17 cellular contexts compared by ENCODE assay signal in the genomic region with DNA sequence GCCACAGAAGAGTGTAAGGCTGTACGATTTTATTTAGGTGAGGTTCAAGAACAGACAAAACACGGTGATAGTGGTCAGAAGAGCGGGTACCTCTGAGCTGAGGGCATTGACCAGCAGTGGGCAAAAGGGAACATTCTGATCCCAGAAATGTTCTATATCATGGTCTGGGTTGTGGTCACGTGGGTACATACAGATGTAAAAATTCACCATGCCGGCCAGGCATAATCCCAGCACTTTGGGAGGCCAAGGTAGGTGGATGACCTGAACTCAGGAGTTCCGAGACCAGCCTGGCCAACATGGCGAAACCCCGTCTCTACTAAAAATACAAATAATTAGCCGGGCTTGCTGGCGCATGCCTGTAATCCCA. TPM values are rescaled to one million over a fixed set of nuclear protein-coding genes. Genes with fewer than 3 reads are reported as not detected.
DNase-seq lines count a peak whose midpoint lies in the region; ATAC-seq and TF ChIP-seq lines count a peak whose summit lies in the region.
"Had no signal": no experiment of that assay in that cellular context is flagged by ENCODE, and none has a peak within 500 bp of the region (broad histone marks: within the 10 kb centered on the region; RNA-seq: fewer than 3 reads in every experiment).

No MANE protein-coding gene starts in this region.

- no peak for TF ChIP-seq CTCF in cardiac muscle cell (IDR thresholded peaks at IDR 0.05; ENCODE audit: low read depth, low read length)
- no peak for TF ChIP-seq CTCF in right atrium auricular region (IDR thresholded peaks at IDR 0.05)
- TF ChIP-seq CTCF in breast epithelium (IDR thresholded peaks at IDR 0.05), result no peak
- TF ChIP-seq CTCF in vagina (IDR thresholded peaks at IDR 0.05), result no peak

- H3K36me3 ChIP-seq in cardiac muscle cell, result peaks cover 11% of the 10 kb centered on the region
- peaks cover 28% of the 10 kb centered on the region for H3K36me3 ChIP-seq in right atrium auricular region
- peaks cover 5% of the 10 kb centered on the region for H3K36me3 ChIP-seq in breast epithelium
- H3K36me3 ChIP-seq in muscle layer of colon (ENCODE audit: insufficient read depth, low read length), result peaks cover 23% of the 10 kb centered on the region
- peaks cover 0 to 15% of the 10 kb centered on the region in 2 donors for H3K36me3 ChIP-seq in vagina

- no peaks in the 10 kb centered on the region for H3K4me1 ChIP-seq in cardiac muscle cell (ENCODE audit: low read depth)
- H3K4me1 ChIP-seq in right atrium auricular region, result peaks cover 0 to 6% of the 10 kb centered on the region in 2 donors
- H3K4me1 ChIP-seq in breast epithelium, result peaks cover 7 to 9% of the 10 kb centered on the region in 2 donors
- H3K4me1 ChIP-seq in muscle layer of colon (ENCODE audit: insufficient read depth, low read length), result peaks cover 4% of the 10 kb centered on the region
- H3K4me1 ChIP-seq in vagina, result peaks cover 13% of the 10 kb centered on the region

- H3K9ac ChIP-seq in muscle layer of colon (ENCODE audit: low read length), result no peak overlapping the region

- no peaks in the 10 kb centered on the region for H3K27me3 ChIP-seq in cardiac muscle cell
- H3K27me3 ChIP-seq in right atrium auricular region, result no peaks in the 10 kb centered on the region
- no peaks in the 10 kb centered on the region for H3K27me3 ChIP-seq in breast epithelium
- H3K27me3 ChIP-seq in muscle layer of colon (ENCODE audit: control insufficient read depth in 1 of 2, insufficient read depth in 2 of 2, low read length in 2 of 2), result no peaks in the 10 kb centered on the region
- no peaks in the 10 kb centered on the region for H3K27me3 ChIP-seq in vagina

- DNase-seq in cardiac muscle cell (ENCODE audit: low read depth in 1 of 2, low spot score in 1 of 2) (no peak), right atrium auricular region (ENCODE audit: low spot score) (no peak), breast epithelium (ENCODE audit: low spot score in 2 of 2) (no peak), vagina (ENCODE audit: extremely low spot score in 2 of 2) (no peak), SHP77 (lab: John Stamatoyannopoulos, UW) (no peak)
- no peak for DNase-seq in activated CD4-positive, alpha-beta T cell treated with anti-CD3 and anti-CD28 coated beads for 1 hour
- DNase-seq: 8988T; activated CD4-positive, alpha-beta memory T cell treated with anti-CD3 and anti-CD28 coated beads, Interleukin-2, amount 10 ng/mL, durations not matched to agents 7 days and 5 days; CD8-positive, alpha-beta memory T cell; H7 had no signal

- H3K4me3 ChIP-seq in cardiac muscle cell (no peak overlapping the region), right atrium auricular region (no peak overlapping the region), breast epithelium (peak overlapping the region in 1 of 3 donors; percentile 34), muscle layer of colon (ENCODE audit: low read depth in 1 of 2, low read length in 2 of 2) (no peak overlapping the region), vagina (no peak overlapping the region)
- H3K4me3 ChIP-seq: coronary artery, lower lobe of right lung had no signal

- ATAC-seq in HG03025 (IDR thresholded peaks at IDR 0.05; ENCODE audit: low FRiP score, unreplicated experiment), result no peak
- ATAC-seq: natural killer cell treated with Interleukin-12 subunit alpha and Interleukin-12 subunit beta and Interleukin-15 and Interleukin-18, amount 100 ng/mL, for 72 hours had no signal

- H3K27ac ChIP-seq in cardiac muscle cell, result peak overlapping the region; percentile 19
- H3K27ac ChIP-seq in right atrium auricular region, result peak overlapping the region in 1 of 2 donors; percentile 11
- H3K27ac ChIP-seq in breast epithelium, result peak overlapping the region; percentile 91 to 95
- H3K27ac ChIP-seq in muscle layer of colon (ENCODE audit: low read depth, low read length), result peak overlapping the region; percentile 32
- peak overlapping the region; percentile 11 for H3K27ac ChIP-seq in vagina
- H3K27ac ChIP-seq: lower lobe of right lung had no signal

- H3K9me3 ChIP-seq in cardiac muscle cell (ENCODE audit: low read depth) (no peaks in the 10 kb centered on the region), right atrium auricular region (no peaks in the 10 kb centered on the region), breast epithelium (no peaks in the 10 kb centered on the region), muscle layer of colon (ENCODE audit: low read length) (no peaks in the 10 kb centered on the region), vagina (no peaks in the 10 kb centered on the region)
- H3K9me3 ChIP-seq: lower lobe of right lung had no signal

- intact Hi-C loops in breast epithelium (cut with DNase I; ENCODE audit: low total_unique reads), result no loop called here
- intact Hi-C loops in vagina (cut with DNase I), result no loop called here

- TF ChIP-seq POLR2A in breast epithelium (IDR thresholded peaks at IDR 0.05) (no peak), vagina (IDR thresholded peaks at IDR 0.05) (no peak)

RNA-seq across cellular contexts. Expression of a gene that starts 31.1 kb away (rescaled TPM):
- total RNA-seq in cardiac muscle cell, result 74.2 and 95.0 TPM in 2 replicates
- 66.4 and 97.6 TPM in 2 replicates for polyA plus RNA-seq in cardiac muscle cell
- total RNA-seq in right atrium auricular region, result 10 to 100 TPM; 15.7 to 34.2 TPM
- total RNA-seq in breast epithelium, result 10 to 100 TPM; 17.3 to 23.7 (median 21.6) TPM
- total RNA-seq in vagina, result 7.6 TPM

RNA-seq across cellular contexts. Expression of a gene that starts 46.6 kb away (rescaled TPM):
- total RNA-seq in cardiac muscle cell (not detected in 2 replicates), right atrium auricular region (not detected), breast epithelium (under 1 TPM in 1 of 3 donors, not detected in 2; 0.44 TPM), vagina (not detected)
- 0.95 and 1.0 TPM in 2 replicates for polyA plus RNA-seq in cardiac muscle cell
- total RNA-seq: activated CD4-positive, alpha-beta memory T cell treated with anti-CD3 and anti-CD28 coated beads, Interleukin-2, amount 10 ng/mL, durations not matched to agents 7 days and 5 days; CD8-positive, alpha-beta memory T cell; H7; HT-29; lower lobe of right lung; natural killer cell treated with Interleukin-12 subunit alpha and Interleukin-12 subunit beta and Interleukin-15 and Interleukin-18, amount 100 ng/mL, for 72 hours; sciatic nerve had no signal
- polyA plus RNA-seq: CD8-positive, alpha-beta memory T cell had no signal
